In the genomic region with DNA sequence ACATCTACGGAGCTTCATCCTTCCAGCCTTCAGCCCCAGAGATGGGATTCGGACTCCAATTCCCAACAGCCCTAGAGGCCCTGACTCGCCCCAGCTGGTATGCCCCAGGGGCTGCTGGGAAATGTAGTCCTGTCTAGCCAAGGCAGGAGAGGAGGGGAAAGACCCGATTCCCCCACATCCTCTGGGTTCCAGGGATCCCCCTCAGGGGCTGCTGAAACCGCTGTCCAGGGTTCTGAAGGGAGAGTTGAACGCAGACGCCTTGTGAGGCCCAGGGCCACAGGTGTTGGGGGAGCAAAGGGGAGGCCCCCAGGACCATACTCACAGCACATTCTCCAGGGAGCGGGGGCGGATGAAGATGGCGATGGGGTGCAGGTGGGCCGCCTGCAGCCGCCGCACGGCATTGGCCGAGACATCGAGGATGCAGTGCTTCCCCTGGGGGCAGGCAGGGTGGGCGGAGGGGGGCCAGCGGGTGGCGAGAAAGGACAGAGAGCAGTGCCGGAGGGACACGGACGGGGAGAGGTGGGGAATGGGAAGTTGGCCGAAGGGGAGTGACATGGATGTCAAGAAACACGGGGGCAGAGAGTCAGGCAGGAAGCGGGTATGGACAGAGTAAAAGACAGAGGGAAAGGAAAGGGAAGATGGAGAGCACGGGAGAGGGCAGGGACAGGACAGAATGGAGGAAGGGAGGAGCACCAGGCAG, we compare ENCODE assay signal across 8 cellular contexts. TPM values are rescaled to one million over a fixed set of nuclear protein-coding genes. Genes with fewer than 3 reads are reported as not detected.
A peak's percentile ranks its signal among the peaks of the same experiment; 100 is the strongest.
DNase-seq lines count a peak whose midpoint lies in the region; ATAC-seq and TF ChIP-seq lines count a peak whose summit lies in the region.

No MANE protein-coding gene starts in this region.

- H3K36me3 ChIP-seq in osteoblast (ENCODE audit: insufficient read depth, low read length), result peaks cover 44% of the 10 kb centered on the region

- no peaks in the 10 kb centered on the region for H3K9me3 ChIP-seq in osteoblast (ENCODE audit: low read depth, low read length)

- peak; percentile 1 for DNase-seq in NCI-H2196 (lab: John Stamatoyannopoulos, UW; ENCODE audit: unreplicated experiment)
- no peak for DNase-seq in NCI-H2196 treated with DMSO at 0.1 percent for 48 hours (lab: John Stamatoyannopoulos, UW; ENCODE audit: unreplicated experiment)
- DNase-seq in NCI-H2171 treated with DMSO at 0.1 percent for 48 hours (lab: John Stamatoyannopoulos, UW), result peak; percentile 88
- peak in 8 of 10 donors; percentile 61 to 85 (median 75) for DNase-seq in dorsolateral prefrontal cortex
- DNase-seq in osteoblast (ENCODE audit: insufficient read length, low spot score, missing footprints), result peak; percentile 98

- H2AFZ ChIP-seq in osteoblast (ENCODE audit: low read length), result no peak overlapping the region

- H3K27ac ChIP-seq in dorsolateral prefrontal cortex (peak overlapping the region in 18 of 59 donors; percentile 15 to 71 (median 41)), osteoblast (ENCODE audit: low read depth, low read length) (no peak overlapping the region)

- ATAC-seq in HG03432 (IDR thresholded peaks at IDR 0.05; ENCODE audit: unreplicated experiment), result no peak
- no peak for ATAC-seq in HG03025 (IDR thresholded peaks at IDR 0.05; ENCODE audit: low FRiP score, unreplicated experiment)
- no peak for ATAC-seq in GM18498 (IDR thresholded peaks at IDR 0.05; ENCODE audit: unreplicated experiment)

- H4K20me1 ChIP-seq in osteoblast (ENCODE audit: insufficient read depth, low read length), result peaks cover 2% of the 10 kb centered on the region

- H3K4me1 ChIP-seq in osteoblast (ENCODE audit: insufficient read depth, low read length), result no peaks in the 10 kb centered on the region

- no peaks in the 10 kb centered on the region for H3K79me2 ChIP-seq in osteoblast (ENCODE audit: insufficient read depth, low read length)

- H3K4me3 ChIP-seq in dorsolateral prefrontal cortex (peak overlapping the region in 7 of 59 donors; percentile 2 to 32 (median 9)), osteoblast (ENCODE audit: insufficient read depth, low read length) (no peak overlapping the region)

- intact Hi-C loops in dorsolateral prefrontal cortex (cut with DNase I), result no loop called here

- H3K27me3 ChIP-seq in dorsolateral prefrontal cortex (no peaks in the 10 kb centered on the region), osteoblast (ENCODE audit: insufficient read depth, low read length) (no peaks in the 10 kb centered on the region)

- TF ChIP-seq CTCF in dorsolateral prefrontal cortex (IDR thresholded peaks at IDR 0.05 in 54 of 56, conservative IDR thresholded peaks at IDR 0.05 in 2 of 56; ENCODE audit: low read depth in 1 of 56, partially characterized antibody in 56 of 56) (no peak), osteoblast (IDR thresholded peaks at IDR 0.05; ENCODE audit: extremely low read depth, low read depth, low read length) (no peak)

- no peak overlapping the region for H3K4me2 ChIP-seq in osteoblast (ENCODE audit: insufficient read depth, low read length)

RNA-seq across cellular contexts. Expression of gene ASGR1, which starts 12.6 kb away (rescaled TPM):
- total RNA-seq in dorsolateral prefrontal cortex (10 to 100 TPM in 84 of 120 experiments, 1 to 10 TPM in 36; 4.8 to 22.0 (median 11.9) TPM), osteoblast (0.88 and 1.1 TPM in 2 replicates)

RNA-seq across cellular contexts. Expression of gene DLG4, which starts 27.9 kb away (rescaled TPM):
- 100 to 1,000 TPM; 109 to 508 (median 348) TPM for total RNA-seq in dorsolateral prefrontal cortex
- total RNA-seq in osteoblast, result 10.1 and 11.8 TPM in 2 replicates

RNA-seq across cellular contexts. Expression of gene ACADVL, which starts 28.0 kb away (rescaled TPM):
- 100 to 1,000 TPM; 242 to 722 (median 375) TPM for total RNA-seq in dorsolateral prefrontal cortex
- total RNA-seq in osteoblast, result 162 and 163 TPM in 2 replicates

RNA-seq across cellular contexts. Expression of gene DVL2, which starts 42.6 kb away (rescaled TPM):
- 10 to 100 TPM; 31.9 to 83.9 (median 51.7) TPM for total RNA-seq in dorsolateral prefrontal cortex
- total RNA-seq in osteoblast, result 106 and 123 TPM in 2 replicates

RNA-seq across cellular contexts. Expression of gene PHF23, which starts 47.5 kb away (rescaled TPM):
- total RNA-seq in dorsolateral prefrontal cortex (10 to 100 TPM; 21.3 to 54.1 (median 37.2) TPM), osteoblast (53.2 and 55.4 TPM in 2 replicates)
